ENCODE assay signal across 7 cellular contexts in genomic region chr5:132776932-132777208, GRCh38. TPM values are rescaled to one million over a fixed set of nuclear protein-coding genes. Genes with fewer than 3 reads are reported as not detected.
DNase-seq lines count a peak whose midpoint lies in the region; ATAC-seq, FAIRE-seq and TF ChIP-seq lines count a peak whose summit lies in the region.

No MANE protein-coding gene starts in this region.

- H3K4me3 Mint-ChIP-seq in mesothelial cell of epicardium = no peak overlapping the region

- H3K79me2 ChIP-seq in HepG2 (ENCODE audit: insufficient read depth, low read length) = peaks cover 38% of the 10 kb centered on the region

- TF ChIP-seq CTCF in body of pancreas (IDR thresholded peaks at IDR 0.05) = no peak
- TF ChIP-seq CTCF in HepG2 (CRISPR knock-in tag; IDR thresholded peaks at IDR 0.05) = no peak
- no peak for TF ChIP-seq CTCF in upper lobe of left lung (IDR thresholded peaks at IDR 0.05)
- TF ChIP-seq CTCF in mesothelial cell of epicardium (IDR thresholded peaks at IDR 0.05; ENCODE audit: unreplicated experiment) = no peak

- H3K4me1 Mint-ChIP-seq in mesothelial cell of epicardium = peaks cover 34% of the 10 kb centered on the region

- H3K27ac ChIP-seq in body of pancreas (peak overlapping the region; percentile 40 to 80 (median 68)), HepG2 (ENCODE audit: extremely low read length, insufficient read depth, low read length) (peak overlapping the region; percentile 55), upper lobe of left lung (peak overlapping the region; percentile 79 to 89 (median 84))

- no peaks in the 10 kb centered on the region for H3K36me3 Mint-ChIP-seq in mesothelial cell of epicardium

- H3K27ac Mint-ChIP-seq in mesothelial cell of epicardium = no peak overlapping the region

- FAIRE-seq in HepG2 (lab: Jason Lieb, UNC) = no peak

- TF ChIP-seq RAD21 in HepG2 (CRISPR knock-in tag; IDR thresholded peaks at IDR 0.05) = no peak; the same call in 1 of the 2 replicates

- peak overlapping the region; percentile 75 for H3K4me2 ChIP-seq in HepG2 (ENCODE audit: low read depth, low read length)

- TF ChIP-seq EP300 in HepG2 (IDR thresholded peaks at IDR 0.05; ENCODE audit: low read depth in 2 of 2, low read length in 2 of 2) = no peak
- no peak for TF ChIP-seq EP300 in HepG2 (CRISPR knock-in tag; IDR thresholded peaks at IDR 0.05; ENCODE audit: borderline replicate concordance)
- no peak for TF ChIP-seq EP300 in upper lobe of left lung (IDR thresholded peaks at IDR 0.05)

- H3K9ac ChIP-seq in HepG2 (ENCODE audit: insufficient read depth, low read depth, low read length) = peak overlapping the region; percentile 84

- DNase-seq in body of pancreas (no peak), HepG2 (ENCODE audit: low spot score) (no peak), upper lobe of left lung (no peak), iPS-NIHi7 (ENCODE audit: extremely low spot score) (no peak), mesothelial cell of epicardium (ENCODE audit: low spot score in 2 of 2, unreplicated experiment in 2 of 2) (no peak)

- intact Hi-C loops in body of pancreas (cut with DNase I) = no loop called here
- intact Hi-C loops in HepG2 (cut with micrococcal nuclease; ENCODE audit: unreplicated experiment) = loop anchor here (2.0 kb wide), 2 partner anchors 30 to 44 kb away; no protein-coding TSS in a partner anchor

- WGBS in body of pancreas, 2 donors = 0% methylated on average over 12 of the region's 41 CpGs; no CpG with 5 or more reads in 1 of the 2 donors
- WGBS in HepG2 (ENCODE audit: low lambda C conversion rate) = no CpG with 5 or more reads among the region's 41 CpGs
- WGBS in upper lobe of left lung, 2 donors = no CpG with 5 or more reads among the region's 41 CpGs

- no peak for TF ChIP-seq POLR2A in body of pancreas (IDR thresholded peaks at IDR 0.05)
- no peak for TF ChIP-seq POLR2A in HepG2 (IDR thresholded peaks at IDR 0.05; ENCODE audit: insufficient read depth in 1 of 2, low read depth in 2 of 2, low read length in 2 of 2)
- no peak for TF ChIP-seq POLR2A in upper lobe of left lung (IDR thresholded peaks at IDR 0.05)

- H3K36me3 ChIP-seq in body of pancreas (replicated peaks in 1 of 2; ENCODE audit: insufficient read depth in 1 of 2, low read depth in 2 of 2) = no peaks in the 10 kb centered on the region
- no peaks in the 10 kb centered on the region for H3K36me3 ChIP-seq in HepG2 (replicated peaks in 1 of 2; ENCODE audit: control insufficient read depth in 1 of 2, insufficient read depth in 2 of 2, low read length in 2 of 2)
- H3K36me3 ChIP-seq in upper lobe of left lung = no peaks in the 10 kb centered on the region

- H3K4me3 ChIP-seq in body of pancreas = peak overlapping the region; percentile 41 to 77
- peak overlapping the region; percentile 66 to 93 (median 72); a peak in 5 of 6 replicates for H3K4me3 ChIP-seq in HepG2 (replicated peaks in 1 of 3; ENCODE audit: insufficient read depth in 1 of 3, low read depth in 2 of 3, low read length in 3 of 3)
- H3K4me3 ChIP-seq in upper lobe of left lung = peak overlapping the region; percentile 75 to 95 (median 87)

- H3K9me3 ChIP-seq in body of pancreas (no peaks in the 10 kb centered on the region), HepG2 (ENCODE audit: low read length) (no peaks in the 10 kb centered on the region), upper lobe of left lung (no peaks in the 10 kb centered on the region)

- POLR2A ChIA-PET in HepG2 (lab: Yijun Ruan, JAX) = interaction anchor here (0.6 to 4.2 kb wide), 3 partner anchors 30 to 178 kb away, joined by 3 to 21 read pairs (median 10); no protein-coding TSS in a partner anchor

- H4K20me1 ChIP-seq in HepG2 (ENCODE audit: insufficient read depth, low read length) = no peaks in the 10 kb centered on the region

- peaks cover 41% of the 10 kb centered on the region for H3K4me1 ChIP-seq in body of pancreas
- peaks cover 53% of the 10 kb centered on the region for H3K4me1 ChIP-seq in HepG2 (ENCODE audit: insufficient read depth, low read length)
- peaks cover 24 to 45% (median 27%) of the 10 kb centered on the region in 4 donors for H3K4me1 ChIP-seq in upper lobe of left lung

- no peak overlapping the region for H2AFZ ChIP-seq in HepG2 (ENCODE audit: low read length)

- CTCF ChIA-PET in HepG2 (lab: Yijun Ruan, JAX; ENCODE audit: low intra/inter-chr PET ratio, low total read pairs) = no interaction called here

- H3K9me3 Mint-ChIP-seq in mesothelial cell of epicardium = no peaks in the 10 kb centered on the region

- BruUV-seq in HepG2 (replicated peaks; lab: Mats Ljungman, UMichigan) = no TSS peak

- peaks cover 8% of the 10 kb centered on the region for H3K27me3 Mint-ChIP-seq in mesothelial cell of epicardium (ENCODE audit: low read depth)

- ATAC-seq in HG03135 (IDR thresholded peaks at IDR 0.05; ENCODE audit: unreplicated experiment) (peak; percentile 22), body of pancreas (no peak), HepG2 (peak; percentile 23), upper lobe of left lung (ENCODE audit: low FRiP score in 2 of 2) (no peak), HG02870 (IDR thresholded peaks at IDR 0.05; ENCODE audit: unreplicated experiment) (no peak)

- in situ Hi-C loops in HepG2 (cut with HindIII; ENCODE audit: extremely low pct_ligation_motif_present, low pct_unique_long_range_greater_than_20kb) = no loop called here

- H3K27me3 ChIP-seq in body of pancreas (no peaks in the 10 kb centered on the region), HepG2 (ENCODE audit: control insufficient read depth in 1 of 2, insufficient read depth in 2 of 2, low read length in 2 of 2) (no peaks in the 10 kb centered on the region), upper lobe of left lung (no peaks in the 10 kb centered on the region)

RNA-seq across cellular contexts. Expression of gene SEPTIN8, which starts 0.2 kb away (rescaled TPM):
- 10 to 100 TPM; 27.5 to 27.7 TPM for total RNA-seq in body of pancreas
- 49.9 and 50.7 TPM in 2 replicates for total RNA-seq in HepG2 (2016; rRNA removed; fragmentation: Illumina TruSeq; extraction: Trizol)
- 13.3 and 15.3 TPM in 2 replicates for total RNA-seq in HepG2 (2016; cell fraction: cytosol; rRNA removed; fragmentation: Illumina TruSeq; extraction: Trizol; ENCODE audit: low read depth)
- total RNA-seq in HepG2 (2016; cell fraction: insoluble cytoplasmic fraction; rRNA removed; fragmentation: Illumina TruSeq; extraction: Trizol) = 44.4 and 46.1 TPM in 2 replicates
- total RNA-seq in HepG2 (2016; cell fraction: membrane; rRNA removed; fragmentation: Illumina TruSeq; extraction: Trizol) = 36.1 and 39.7 TPM in 2 replicates
- total RNA-seq in HepG2 (2016; cell fraction: nucleus; rRNA removed; fragmentation: Illumina TruSeq; extraction: Trizol) = 44.2 and 49.8 TPM in 2 replicates
- polyA plus RNA-seq in HepG2 (2011; rRNA removed) = 41.4 and 52.4 TPM in 2 replicates
- 28.0 and 28.2 TPM in 2 replicates for polyA plus RNA-seq in HepG2 (2011; cell fraction: cytosol; rRNA removed)
- 111 and 114 TPM in 2 replicates for polyA plus RNA-seq in HepG2 (2011; cell fraction: nucleus; rRNA removed)
- polyA plus RNA-seq in HepG2 (2012) = 25.3 and 37.5 TPM in 2 replicates
- polyA plus RNA-seq in HepG2 (2016; cell fraction: cytosol; fragmentation: Illumina TruSeq; extraction: Trizol; ENCODE audit: low read depth) = 13.8 and 15.1 TPM in 2 replicates
- 42.4 and 53.4 TPM in 2 replicates for polyA plus RNA-seq in HepG2 (2016; cell fraction: insoluble cytoplasmic fraction; fragmentation: Illumina TruSeq; extraction: Trizol; ENCODE audit: low read depth)
- 26.2 and 28.3 TPM in 2 replicates for polyA plus RNA-seq in HepG2 (2016; cell fraction: membrane; fragmentation: Illumina TruSeq; extraction: Trizol; ENCODE audit: low read depth)
- 65.8 and 78.0 TPM in 2 replicates for polyA plus RNA-seq in HepG2 (2016; cell fraction: nucleus; fragmentation: Illumina TruSeq; extraction: Trizol; ENCODE audit: insufficient read depth, low read depth)
- polyA minus RNA-seq in HepG2 (2011; rRNA and poly(A)+ RNA removed; ENCODE audit: low replicate concordance) = 18.7 and 34.8 TPM in 2 replicates
- 17.4 TPM in 2 replicates for polyA minus RNA-seq in HepG2 (2011; cell fraction: cytosol; rRNA and poly(A)+ RNA removed)
- 40.3 and 47.5 TPM in 2 replicates for polyA minus RNA-seq in HepG2 (2011; cell fraction: nucleus; rRNA and poly(A)+ RNA removed)
- total RNA-seq in upper lobe of left lung = 10 to 100 TPM; 26.3 to 41.5 (median 31.5) TPM
- total RNA-seq in mesothelial cell of epicardium = 54.9 to 58.9 TPM (median 58.6 TPM) in 3 replicates

RNA-seq across cellular contexts. Expression of gene CCNI2, which starts 29.6 kb away (rescaled TPM):
- total RNA-seq in body of pancreas = 1 to 10 TPM in 1 of 2 donors, under 1 TPM in 1; 0.99 to 1.6 TPM
- total RNA-seq in HepG2 (2016; rRNA removed; fragmentation: Illumina TruSeq; extraction: Trizol) = not detected in 2 replicates
- not detected in 2 replicates for total RNA-seq in HepG2 (2016; cell fraction: cytosol; rRNA removed; fragmentation: Illumina TruSeq; extraction: Trizol; ENCODE audit: low read depth)
- total RNA-seq in HepG2 (2016; cell fraction: insoluble cytoplasmic fraction; rRNA removed; fragmentation: Illumina TruSeq; extraction: Trizol) = not detected in 2 replicates
- not detected in 2 replicates for total RNA-seq in HepG2 (2016; cell fraction: membrane; rRNA removed; fragmentation: Illumina TruSeq; extraction: Trizol)
- not detected in 2 replicates for total RNA-seq in HepG2 (2016; cell fraction: nucleus; rRNA removed; fragmentation: Illumina TruSeq; extraction: Trizol)
- polyA plus RNA-seq in HepG2 (2011; rRNA removed) = 0.03 TPM in 1 of 2 replicates, not detected in the other
- not detected in 2 replicates for polyA plus RNA-seq in HepG2 (2011; cell fraction: cytosol; rRNA removed)
- polyA plus RNA-seq in HepG2 (2011; cell fraction: nucleus; rRNA removed) = not detected in 2 replicates
- polyA plus RNA-seq in HepG2 (2012) = 0.86 and 1.2 TPM in 2 replicates
- not detected in 2 replicates for polyA plus RNA-seq in HepG2 (2016; cell fraction: cytosol; fragmentation: Illumina TruSeq; extraction: Trizol; ENCODE audit: low read depth)
- not detected in 2 replicates for polyA plus RNA-seq in HepG2 (2016; cell fraction: insoluble cytoplasmic fraction; fragmentation: Illumina TruSeq; extraction: Trizol; ENCODE audit: low read depth)
- not detected in 2 replicates for polyA plus RNA-seq in HepG2 (2016; cell fraction: membrane; fragmentation: Illumina TruSeq; extraction: Trizol; ENCODE audit: low read depth)
- polyA plus RNA-seq in HepG2 (2016; cell fraction: nucleus; fragmentation: Illumina TruSeq; extraction: Trizol; ENCODE audit: insufficient read depth, low read depth) = not detected in 2 replicates
- not detected in 2 replicates for polyA minus RNA-seq in HepG2 (2011; rRNA and poly(A)+ RNA removed; ENCODE audit: low replicate concordance)
- polyA minus RNA-seq in HepG2 (2011; cell fraction: cytosol; rRNA and poly(A)+ RNA removed) = not detected in 2 replicates
- not detected in 2 replicates for polyA minus RNA-seq in HepG2 (2011; cell fraction: nucleus; rRNA and poly(A)+ RNA removed)
- total RNA-seq in upper lobe of left lung = under 1 TPM in 5 of 6 donors, not detected in 1; 0.26 to 0.84 (median 0.46) TPM
- 1.5 to 2.5 TPM (median 1.8 TPM) in 3 replicates for total RNA-seq in mesothelial cell of epicardium

RNA-seq across cellular contexts. Expression of gene SOWAHA, which starts 36.2 kb away (rescaled TPM):
- total RNA-seq in body of pancreas = 1 to 10 TPM; 7.3 to 9.6 TPM
- 1.9 and 2.0 TPM in 2 replicates for total RNA-seq in HepG2 (2016; rRNA removed; fragmentation: Illumina TruSeq; extraction: Trizol)
- total RNA-seq in HepG2 (2016; cell fraction: cytosol; rRNA removed; fragmentation: Illumina TruSeq; extraction: Trizol; ENCODE audit: low read depth) = 0.35 and 0.40 TPM in 2 replicates
- 2.0 and 2.2 TPM in 2 replicates for total RNA-seq in HepG2 (2016; cell fraction: insoluble cytoplasmic fraction; rRNA removed; fragmentation: Illumina TruSeq; extraction: Trizol)
- total RNA-seq in HepG2 (2016; cell fraction: membrane; rRNA removed; fragmentation: Illumina TruSeq; extraction: Trizol) = 1.4 and 1.6 TPM in 2 replicates
- 1.1 and 1.6 TPM in 2 replicates for total RNA-seq in HepG2 (2016; cell fraction: nucleus; rRNA removed; fragmentation: Illumina TruSeq; extraction: Trizol)
- 0.82 and 0.95 TPM in 2 replicates for polyA plus RNA-seq in HepG2 (2011; rRNA removed)
- 0.88 and 1.0 TPM in 2 replicates for polyA plus RNA-seq in HepG2 (2011; cell fraction: cytosol; rRNA removed)
- polyA plus RNA-seq in HepG2 (2011; cell fraction: nucleus; rRNA removed) = 0.57 and 0.77 TPM in 2 replicates
- polyA plus RNA-seq in HepG2 (2012) = 0.73 and 0.79 TPM in 2 replicates
- 0.28 and 0.41 TPM in 2 replicates for polyA plus RNA-seq in HepG2 (2016; cell fraction: cytosol; fragmentation: Illumina TruSeq; extraction: Trizol; ENCODE audit: low read depth)
- 2.7 and 2.9 TPM in 2 replicates for polyA plus RNA-seq in HepG2 (2016; cell fraction: insoluble cytoplasmic fraction; fragmentation: Illumina TruSeq; extraction: Trizol; ENCODE audit: low read depth)
- 1.2 and 1.3 TPM in 2 replicates for polyA plus RNA-seq in HepG2 (2016; cell fraction: membrane; fragmentation: Illumina TruSeq; extraction: Trizol; ENCODE audit: low read depth)
- polyA plus RNA-seq in HepG2 (2016; cell fraction: nucleus; fragmentation: Illumina TruSeq; extraction: Trizol; ENCODE audit: insufficient read depth, low read depth) = 1.7 and 1.8 TPM in 2 replicates
- 2.2 TPM in 1 of 2 replicates, not detected in the other for polyA minus RNA-seq in HepG2 (2011; rRNA and poly(A)+ RNA removed; ENCODE audit: low replicate concordance)
- 0.49 and 1.1 TPM in 2 replicates for polyA minus RNA-seq in HepG2 (2011; cell fraction: cytosol; rRNA and poly(A)+ RNA removed)
- 0.62 and 0.64 TPM in 2 replicates for polyA minus RNA-seq in HepG2 (2011; cell fraction: nucleus; rRNA and poly(A)+ RNA removed)
- 1 to 10 TPM in 1 of 6 donors, under 1 TPM in 4, not detected in 1; 0.30 to 1.0 (median 0.55) TPM for total RNA-seq in upper lobe of left lung
- total RNA-seq in mesothelial cell of epicardium = 0.52 to 0.67 TPM (median 0.64 TPM) in 3 replicates

RNA-seq across cellular contexts. Expression of gene KIF3A, which starts 39.5 kb away (rescaled TPM):
- 1 to 10 TPM; 5.9 to 8.8 TPM for total RNA-seq in body of pancreas
- total RNA-seq in HepG2 (2016; rRNA removed; fragmentation: Illumina TruSeq; extraction: Trizol) = 8.4 and 11.3 TPM in 2 replicates
- total RNA-seq in HepG2 (2016; cell fraction: cytosol; rRNA removed; fragmentation: Illumina TruSeq; extraction: Trizol; ENCODE audit: low read depth) = 2.8 and 3.1 TPM in 2 replicates
- 7.5 and 11.1 TPM in 2 replicates for total RNA-seq in HepG2 (2016; cell fraction: insoluble cytoplasmic fraction; rRNA removed; fragmentation: Illumina TruSeq; extraction: Trizol)
- 1.5 and 2.4 TPM in 2 replicates for total RNA-seq in HepG2 (2016; cell fraction: membrane; rRNA removed; fragmentation: Illumina TruSeq; extraction: Trizol)
- total RNA-seq in HepG2 (2016; cell fraction: nucleus; rRNA removed; fragmentation: Illumina TruSeq; extraction: Trizol) = 7.2 and 8.7 TPM in 2 replicates
- 2.3 TPM in 2 replicates for polyA plus RNA-seq in HepG2 (2011; rRNA removed)
- 0.91 and 1.5 TPM in 2 replicates for polyA plus RNA-seq in HepG2 (2011; cell fraction: cytosol; rRNA removed)
- polyA plus RNA-seq in HepG2 (2011; cell fraction: nucleus; rRNA removed) = 2.0 and 3.9 TPM in 2 replicates
- polyA plus RNA-seq in HepG2 (2012) = 3.5 and 4.3 TPM in 2 replicates
- 0.07 and 0.16 TPM in 2 replicates for polyA plus RNA-seq in HepG2 (2016; cell fraction: cytosol; fragmentation: Illumina TruSeq; extraction: Trizol; ENCODE audit: low read depth)
- polyA plus RNA-seq in HepG2 (2016; cell fraction: insoluble cytoplasmic fraction; fragmentation: Illumina TruSeq; extraction: Trizol; ENCODE audit: low read depth) = 5.7 and 6.8 TPM in 2 replicates
- 0.19 and 0.44 TPM in 2 replicates for polyA plus RNA-seq in HepG2 (2016; cell fraction: membrane; fragmentation: Illumina TruSeq; extraction: Trizol; ENCODE audit: low read depth)
- 7.8 and 14.1 TPM in 2 replicates for polyA plus RNA-seq in HepG2 (2016; cell fraction: nucleus; fragmentation: Illumina TruSeq; extraction: Trizol; ENCODE audit: insufficient read depth, low read depth)
- polyA minus RNA-seq in HepG2 (2011; rRNA and poly(A)+ RNA removed; ENCODE audit: low replicate concordance) = 0.86 and 1.3 TPM in 2 replicates
- polyA minus RNA-seq in HepG2 (2011; cell fraction: cytosol; rRNA and poly(A)+ RNA removed) = 1.4 and 4.2 TPM in 2 replicates
- polyA minus RNA-seq in HepG2 (2011; cell fraction: nucleus; rRNA and poly(A)+ RNA removed) = 9.7 TPM in 2 replicates
- 10 to 100 TPM; 10.3 to 22.3 (median 17.0) TPM for total RNA-seq in upper lobe of left lung
- 24.7 to 28.2 TPM (median 27.4 TPM) in 3 replicates for total RNA-seq in mesothelial cell of epicardium

RNA-seq across cellular contexts. Expression of gene SHROOM1, which starts 53.6 kb away (rescaled TPM):
- total RNA-seq in body of pancreas = 10 to 100 TPM; 19.5 to 27.4 TPM
- 8.9 and 18.2 TPM in 2 replicates for total RNA-seq in HepG2 (2016; rRNA removed; fragmentation: Illumina TruSeq; extraction: Trizol)
- total RNA-seq in HepG2 (2016; cell fraction: cytosol; rRNA removed; fragmentation: Illumina TruSeq; extraction: Trizol; ENCODE audit: low read depth) = 2.9 and 3.0 TPM in 2 replicates
- 8.5 and 16.1 TPM in 2 replicates for total RNA-seq in HepG2 (2016; cell fraction: insoluble cytoplasmic fraction; rRNA removed; fragmentation: Illumina TruSeq; extraction: Trizol)
- total RNA-seq in HepG2 (2016; cell fraction: membrane; rRNA removed; fragmentation: Illumina TruSeq; extraction: Trizol) = 6.2 and 8.3 TPM in 2 replicates
- total RNA-seq in HepG2 (2016; cell fraction: nucleus; rRNA removed; fragmentation: Illumina TruSeq; extraction: Trizol) = 14.0 and 18.5 TPM in 2 replicates
- polyA plus RNA-seq in HepG2 (2011; rRNA removed) = 25.7 and 34.5 TPM in 2 replicates
- 18.4 and 21.6 TPM in 2 replicates for polyA plus RNA-seq in HepG2 (2011; cell fraction: cytosol; rRNA removed)
- 60.0 and 62.0 TPM in 2 replicates for polyA plus RNA-seq in HepG2 (2011; cell fraction: nucleus; rRNA removed)
- 12.5 and 16.7 TPM in 2 replicates for polyA plus RNA-seq in HepG2 (2012)
- 2.1 and 2.2 TPM in 2 replicates for polyA plus RNA-seq in HepG2 (2016; cell fraction: cytosol; fragmentation: Illumina TruSeq; extraction: Trizol; ENCODE audit: low read depth)
- polyA plus RNA-seq in HepG2 (2016; cell fraction: insoluble cytoplasmic fraction; fragmentation: Illumina TruSeq; extraction: Trizol; ENCODE audit: low read depth) = 11.5 and 14.1 TPM in 2 replicates
- 4.6 and 5.0 TPM in 2 replicates for polyA plus RNA-seq in HepG2 (2016; cell fraction: membrane; fragmentation: Illumina TruSeq; extraction: Trizol; ENCODE audit: low read depth)
- polyA plus RNA-seq in HepG2 (2016; cell fraction: nucleus; fragmentation: Illumina TruSeq; extraction: Trizol; ENCODE audit: insufficient read depth, low read depth) = 52.3 and 58.0 TPM in 2 replicates
- 10.1 and 31.5 TPM in 2 replicates for polyA minus RNA-seq in HepG2 (2011; rRNA and poly(A)+ RNA removed; ENCODE audit: low replicate concordance)
- 14.4 and 20.5 TPM in 2 replicates for polyA minus RNA-seq in HepG2 (2011; cell fraction: cytosol; rRNA and poly(A)+ RNA removed)
- 29.1 and 42.4 TPM in 2 replicates for polyA minus RNA-seq in HepG2 (2011; cell fraction: nucleus; rRNA and poly(A)+ RNA removed)
- 10 to 100 TPM in 5 of 6 donors, 1 to 10 TPM in 1; 7.7 to 27.6 (median 20.0) TPM for total RNA-seq in upper lobe of left lung
- total RNA-seq in mesothelial cell of epicardium = 8.6 to 12.2 TPM (median 8.6 TPM) in 3 replicates

Comparison
In these comparisons a context has a peak if more than half of its experiments do, and no peak if none do; other contexts are left out.
1. ATAC-seq: peak in HG03135 (single experiment) and HepG2 (single experiment); none in body of pancreas (single experiment), upper lobe of left lung (0 of 2) and HG02870 (single experiment).
2. Peak in every context shown above with its lines, with median percentiles within 50 percentile points of each other: H3K27ac ChIP-seq and H3K4me3 ChIP-seq.